Comparison of ENCODE assay signal across 30 cellular contexts in genomic region chr2:78925258-78925657, GRCh38.
"Had no signal": no experiment of that assay in that cellular context is flagged by ENCODE, and none has a peak within 500 bp of the region (broad histone marks: within the 10 kb centered on the region; RNA-seq: fewer than 3 reads in every experiment).

No MANE protein-coding gene starts in this region.

- H3K27me3 ChIP-seq: ascending aorta, cardiac muscle cell had no signal

- H3K36me3 ChIP-seq: ascending aorta, cardiac muscle cell, WERI-Rb-1 had no signal

- H3K9me3 ChIP-seq: ascending aorta had no signal

- H3K4me3 ChIP-seq: ascending aorta, cardiac muscle cell had no signal

- H3K4me1 ChIP-seq: ascending aorta had no signal

- H3K27ac ChIP-seq: ascending aorta, cardiac muscle cell, WERI-Rb-1 had no signal

- ATAC-seq: activated CD4-positive, alpha-beta T cell treated with anti-CD3 and anti-CD28 coated beads for 36 hours; activated CD4-positive, CD25-positive, alpha-beta regulatory T cell treated with anti-CD3 and anti-CD28 coated beads, Interleukin-2, amount 50 U/mL, for 24 hours; activated CD8-positive, alpha-beta memory T cell treated with anti-CD3 and anti-CD28 coated beads, Interleukin-2, amount 10 ng/mL, durations not matched to agents 7 days and 5 days; activated CD8-positive, alpha-beta T cell treated with anti-CD3 and anti-CD28 coated beads, Interleukin-2, amount 10 ng/mL, durations not matched to agents 7 days and 5 days; activated naive CD8-positive, alpha-beta T cell treated with anti-CD3 and anti-CD28 coated beads, Interleukin-2, amount 50 U/mL, for 24 hours; T-helper 17 cell; WTC11 had no signal

- DNase-seq: activated CD4-positive, alpha-beta memory T cell treated with anti-CD3 and anti-CD28 coated beads, Interleukin-2, amount 10 ng/mL, durations not matched to agents 7 days and 5 days; activated CD4-positive, alpha-beta T cell treated with anti-CD3 and anti-CD28 coated beads for 1 hour; activated CD4-positive, alpha-beta T cell treated with anti-CD3 and anti-CD28 coated beads for 36 hours; activated CD4-positive, alpha-beta T cell treated with anti-CD3 and anti-CD28 coated beads for 48 hours; activated CD4-positive, alpha-beta T cell treated with anti-CD3 and anti-CD28 coated beads, Interleukin-2, amount 10 ng/mL, durations not matched to agents 7 days and 5 days; activated CD4-positive, alpha-beta T cell treated with anti-CD3 and anti-CD28 coated beads, Interleukin-2, amount 50 U/mL, for 48 hours; activated CD4-positive, CD25-positive, alpha-beta regulatory T cell; activated CD8-positive, alpha-beta memory T cell treated with anti-CD3 and anti-CD28 coated beads for 24 hours; activated CD8-positive, alpha-beta memory T cell treated with anti-CD3 and anti-CD28 coated beads, Interleukin-2, amount 10 ng/mL, durations not matched to agents 7 days and 5 days; activated CD8-positive, alpha-beta memory T cell treated with anti-CD3 and anti-CD28 coated beads, Interleukin-2, amount 50 U/mL, for 48 hours; activated CD8-positive, alpha-beta T cell treated with anti-CD3 and anti-CD28 coated beads, Interleukin-2, amount 10 ng/mL, durations not matched to agents 7 days and 5 days; activated effector memory CD4-positive, alpha-beta T cell treated with Interleukin-2 at 50 U/mL for 16 hours; activated gamma-delta T cell; activated naive CD4-positive, alpha-beta T cell treated with anti-CD3 and anti-CD28 coated beads, Interleukin-2, amount 10 ng/mL, durations not matched to agents 7 days and 5 days; activated naive CD4-positive, alpha-beta T cell treated with Interleukin-2 at 50 U/mL for 16 hours; activated naive CD8-positive, alpha-beta T cell treated with anti-CD3 and anti-CD28 coated beads, Interleukin-2, amount 10 ng/mL, durations not matched to agents 7 days and 5 days; activated naive CD8-positive, alpha-beta T cell treated with anti-CD3 and anti-CD28 coated beads, Interleukin-2, amount 50 U/mL, for 24 hours; activated T-cell treated with anti-CD3 and anti-CD28 coated beads, Interleukin-2, amount 50 U/mL, for 24 hours; activated T-cell treated with anti-CD3 and anti-CD28 coated beads, Interleukin-2, amount 50 U/mL, for 48 hours; amygdala; anterior cingulate cortex; caudate nucleus; cerebellar nuclear complex; T-helper 17 cell; T1000; WERI-Rb-1 had no signal
